ENCODE assay signal across 2 cellular contexts in the genomic region with DNA sequence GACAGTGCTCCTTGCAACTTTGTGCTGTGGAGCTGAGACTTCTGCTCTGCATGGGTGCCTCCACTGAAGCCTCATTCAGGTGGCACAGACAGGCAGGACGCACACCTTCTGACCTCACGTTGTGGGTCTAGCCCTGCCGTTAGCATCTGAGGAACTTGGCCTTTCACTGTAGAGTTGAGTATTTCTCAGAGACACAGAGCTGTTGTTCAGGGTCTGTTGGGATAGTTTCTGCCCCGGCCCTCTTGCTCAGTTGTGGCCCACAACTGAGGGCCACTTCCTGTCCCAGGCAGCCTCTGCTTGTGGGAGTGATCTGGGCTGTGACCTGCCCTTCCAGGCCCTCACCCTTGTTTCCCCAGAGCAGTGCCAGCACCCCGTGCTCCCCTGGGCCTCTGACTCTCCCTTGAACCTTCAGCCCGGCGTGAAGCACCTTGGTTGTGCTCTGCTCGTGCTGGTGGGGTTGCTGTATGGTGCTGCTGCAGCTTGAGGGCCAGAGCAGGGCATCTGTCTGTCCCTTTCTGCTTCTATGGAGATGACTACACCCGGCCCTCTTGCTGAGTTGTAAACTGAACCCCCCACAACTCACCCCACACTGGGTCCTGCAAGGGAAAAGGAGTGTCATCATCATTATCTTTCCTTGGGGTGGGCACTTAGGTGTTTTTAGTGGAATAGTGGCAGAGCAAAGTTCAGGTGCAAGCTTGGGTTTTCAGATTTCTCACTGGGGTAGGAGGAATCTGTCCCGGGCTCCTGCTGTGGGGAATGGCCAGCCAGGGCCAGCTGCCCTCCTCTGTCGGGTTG.
TF ChIP-seq lines count a peak whose summit lies in the region.

No MANE protein-coding gene starts in this region.

TF ChIP-seq in GM23338, 12 proteins besides CTCF, POLR2A, EP300 and RAD21 (continued from another document and continues in another):
- TF ChIP-seq, protein P1, sequence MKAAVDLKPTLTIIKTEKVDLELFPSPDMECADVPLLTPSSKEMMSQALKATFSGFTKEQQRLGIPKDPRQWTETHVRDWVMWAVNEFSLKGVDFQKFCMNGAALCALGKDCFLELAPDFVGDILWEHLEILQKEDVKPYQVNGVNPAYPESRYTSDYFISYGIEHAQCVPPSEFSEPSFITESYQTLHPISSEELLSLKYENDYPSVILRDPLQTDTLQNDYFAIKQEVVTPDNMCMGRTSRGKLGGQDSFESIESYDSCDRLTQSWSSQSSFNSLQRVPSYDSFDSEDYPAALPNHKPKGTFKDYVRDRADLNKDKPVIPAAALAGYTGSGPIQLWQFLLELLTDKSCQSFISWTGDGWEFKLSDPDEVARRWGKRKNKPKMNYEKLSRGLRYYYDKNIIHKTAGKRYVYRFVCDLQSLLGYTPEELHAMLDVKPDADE (IDR thresholded peaks at IDR 0.05): no peak
- TF ChIP-seq CREB1 (CRISPR knock-in tag; IDR thresholded peaks at IDR 0.05; ENCODE audit: low read depth) (no peak), ZNF331 (CRISPR knock-in tag; IDR thresholded peaks at IDR 0.05; ENCODE audit: low read depth) (no peak), POLR2AphosphoS5 (IDR thresholded peaks at IDR 0.05; ENCODE audit: low read depth) (no peak), STAT1 (IDR thresholded peaks at IDR 0.05; ENCODE audit: unreplicated experiment) (no peak), ZNF114 (CRISPR knock-in tag; IDR thresholded peaks at IDR 0.05) (no peak)
- TF ChIP-seq, protein P2, sequence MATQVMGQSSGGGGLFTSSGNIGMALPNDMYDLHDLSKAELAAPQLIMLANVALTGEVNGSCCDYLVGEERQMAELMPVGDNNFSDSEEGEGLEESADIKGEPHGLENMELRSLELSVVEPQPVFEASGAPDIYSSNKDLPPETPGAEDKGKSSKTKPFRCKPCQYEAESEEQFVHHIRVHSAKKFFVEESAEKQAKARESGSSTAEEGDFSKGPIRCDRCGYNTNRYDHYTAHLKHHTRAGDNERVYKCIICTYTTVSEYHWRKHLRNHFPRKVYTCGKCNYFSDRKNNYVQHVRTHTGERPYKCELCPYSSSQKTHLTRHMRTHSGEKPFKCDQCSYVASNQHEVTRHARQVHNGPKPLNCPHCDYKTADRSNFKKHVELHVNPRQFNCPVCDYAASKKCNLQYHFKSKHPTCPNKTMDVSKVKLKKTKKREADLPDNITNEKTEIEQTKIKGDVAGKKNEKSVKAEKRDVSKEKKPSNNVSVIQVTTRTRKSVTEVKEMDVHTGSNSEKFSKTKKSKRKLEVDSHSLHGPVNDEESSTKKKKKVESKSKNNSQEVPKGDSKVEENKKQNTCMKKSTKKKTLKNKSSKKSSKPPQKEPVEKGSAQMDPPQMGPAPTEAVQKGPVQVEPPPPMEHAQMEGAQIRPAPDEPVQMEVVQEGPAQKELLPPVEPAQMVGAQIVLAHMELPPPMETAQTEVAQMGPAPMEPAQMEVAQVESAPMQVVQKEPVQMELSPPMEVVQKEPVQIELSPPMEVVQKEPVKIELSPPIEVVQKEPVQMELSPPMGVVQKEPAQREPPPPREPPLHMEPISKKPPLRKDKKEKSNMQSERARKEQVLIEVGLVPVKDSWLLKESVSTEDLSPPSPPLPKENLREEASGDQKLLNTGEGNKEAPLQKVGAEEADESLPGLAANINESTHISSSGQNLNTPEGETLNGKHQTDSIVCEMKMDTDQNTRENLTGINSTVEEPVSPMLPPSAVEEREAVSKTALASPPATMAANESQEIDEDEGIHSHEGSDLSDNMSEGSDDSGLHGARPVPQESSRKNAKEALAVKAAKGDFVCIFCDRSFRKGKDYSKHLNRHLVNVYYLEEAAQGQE (IDR thresholded peaks at IDR 0.05; ENCODE audit: unreplicated experiment): no peak

TF ChIP-seq in WTC11, 78 proteins besides CTCF, POLR2A, EP300 and RAD21 (continued from another document):
- TF ChIP-seq, protein P3, sequence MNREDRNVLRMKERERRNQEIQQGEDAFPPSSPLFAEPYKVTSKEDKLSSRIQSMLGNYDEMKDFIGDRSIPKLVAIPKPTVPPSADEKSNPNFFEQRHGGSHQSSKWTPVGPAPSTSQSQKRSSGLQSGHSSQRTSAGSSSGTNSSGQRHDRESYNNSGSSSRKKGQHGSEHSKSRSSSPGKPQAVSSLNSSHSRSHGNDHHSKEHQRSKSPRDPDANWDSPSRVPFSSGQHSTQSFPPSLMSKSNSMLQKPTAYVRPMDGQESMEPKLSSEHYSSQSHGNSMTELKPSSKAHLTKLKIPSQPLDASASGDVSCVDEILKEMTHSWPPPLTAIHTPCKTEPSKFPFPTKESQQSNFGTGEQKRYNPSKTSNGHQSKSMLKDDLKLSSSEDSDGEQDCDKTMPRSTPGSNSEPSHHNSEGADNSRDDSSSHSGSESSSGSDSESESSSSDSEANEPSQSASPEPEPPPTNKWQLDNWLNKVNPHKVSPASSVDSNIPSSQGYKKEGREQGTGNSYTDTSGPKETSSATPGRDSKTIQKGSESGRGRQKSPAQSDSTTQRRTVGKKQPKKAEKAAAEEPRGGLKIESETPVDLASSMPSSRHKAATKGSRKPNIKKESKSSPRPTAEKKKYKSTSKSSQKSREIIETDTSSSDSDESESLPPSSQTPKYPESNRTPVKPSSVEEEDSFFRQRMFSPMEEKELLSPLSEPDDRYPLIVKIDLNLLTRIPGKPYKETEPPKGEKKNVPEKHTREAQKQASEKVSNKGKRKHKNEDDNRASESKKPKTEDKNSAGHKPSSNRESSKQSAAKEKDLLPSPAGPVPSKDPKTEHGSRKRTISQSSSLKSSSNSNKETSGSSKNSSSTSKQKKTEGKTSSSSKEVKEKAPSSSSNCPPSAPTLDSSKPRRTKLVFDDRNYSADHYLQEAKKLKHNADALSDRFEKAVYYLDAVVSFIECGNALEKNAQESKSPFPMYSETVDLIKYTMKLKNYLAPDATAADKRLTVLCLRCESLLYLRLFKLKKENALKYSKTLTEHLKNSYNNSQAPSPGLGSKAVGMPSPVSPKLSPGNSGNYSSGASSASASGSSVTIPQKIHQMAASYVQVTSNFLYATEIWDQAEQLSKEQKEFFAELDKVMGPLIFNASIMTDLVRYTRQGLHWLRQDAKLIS (CRISPR knock-in tag; IDR thresholded peaks at IDR 0.05; ENCODE audit: borderline replicate concordance): no peak
- no peak for TF ChIP-seq HMGA2 (CRISPR knock-in tag; IDR thresholded peaks at IDR 0.05)
- TF ChIP-seq, protein P4, sequence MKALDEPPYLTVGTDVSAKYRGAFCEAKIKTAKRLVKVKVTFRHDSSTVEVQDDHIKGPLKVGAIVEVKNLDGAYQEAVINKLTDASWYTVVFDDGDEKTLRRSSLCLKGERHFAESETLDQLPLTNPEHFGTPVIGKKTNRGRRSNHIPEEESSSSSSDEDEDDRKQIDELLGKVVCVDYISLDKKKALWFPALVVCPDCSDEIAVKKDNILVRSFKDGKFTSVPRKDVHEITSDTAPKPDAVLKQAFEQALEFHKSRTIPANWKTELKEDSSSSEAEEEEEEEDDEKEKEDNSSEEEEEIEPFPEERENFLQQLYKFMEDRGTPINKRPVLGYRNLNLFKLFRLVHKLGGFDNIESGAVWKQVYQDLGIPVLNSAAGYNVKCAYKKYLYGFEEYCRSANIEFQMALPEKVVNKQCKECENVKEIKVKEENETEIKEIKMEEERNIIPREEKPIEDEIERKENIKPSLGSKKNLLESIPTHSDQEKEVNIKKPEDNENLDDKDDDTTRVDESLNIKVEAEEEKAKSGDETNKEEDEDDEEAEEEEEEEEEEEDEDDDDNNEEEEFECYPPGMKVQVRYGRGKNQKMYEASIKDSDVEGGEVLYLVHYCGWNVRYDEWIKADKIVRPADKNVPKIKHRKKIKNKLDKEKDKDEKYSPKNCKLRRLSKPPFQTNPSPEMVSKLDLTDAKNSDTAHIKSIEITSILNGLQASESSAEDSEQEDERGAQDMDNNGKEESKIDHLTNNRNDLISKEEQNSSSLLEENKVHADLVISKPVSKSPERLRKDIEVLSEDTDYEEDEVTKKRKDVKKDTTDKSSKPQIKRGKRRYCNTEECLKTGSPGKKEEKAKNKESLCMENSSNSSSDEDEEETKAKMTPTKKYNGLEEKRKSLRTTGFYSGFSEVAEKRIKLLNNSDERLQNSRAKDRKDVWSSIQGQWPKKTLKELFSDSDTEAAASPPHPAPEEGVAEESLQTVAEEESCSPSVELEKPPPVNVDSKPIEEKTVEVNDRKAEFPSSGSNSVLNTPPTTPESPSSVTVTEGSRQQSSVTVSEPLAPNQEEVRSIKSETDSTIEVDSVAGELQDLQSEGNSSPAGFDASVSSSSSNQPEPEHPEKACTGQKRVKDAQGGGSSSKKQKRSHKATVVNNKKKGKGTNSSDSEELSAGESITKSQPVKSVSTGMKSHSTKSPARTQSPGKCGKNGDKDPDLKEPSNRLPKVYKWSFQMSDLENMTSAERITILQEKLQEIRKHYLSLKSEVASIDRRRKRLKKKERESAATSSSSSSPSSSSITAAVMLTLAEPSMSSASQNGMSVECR (CRISPR knock-in tag; IDR thresholded peaks at IDR 0.05; ENCODE audit: borderline replicate concordance): no peak
- TF ChIP-seq IRF2 (CRISPR knock-in tag; IDR thresholded peaks at IDR 0.05; ENCODE audit: borderline replicate concordance, low read depth): no peak
- TF ChIP-seq ATF1 (CRISPR knock-in tag; IDR thresholded peaks at IDR 0.05): no peak
- TF ChIP-seq FOXK1 (CRISPR knock-in tag; IDR thresholded peaks at IDR 0.05): no peak
- TF ChIP-seq, protein P5, sequence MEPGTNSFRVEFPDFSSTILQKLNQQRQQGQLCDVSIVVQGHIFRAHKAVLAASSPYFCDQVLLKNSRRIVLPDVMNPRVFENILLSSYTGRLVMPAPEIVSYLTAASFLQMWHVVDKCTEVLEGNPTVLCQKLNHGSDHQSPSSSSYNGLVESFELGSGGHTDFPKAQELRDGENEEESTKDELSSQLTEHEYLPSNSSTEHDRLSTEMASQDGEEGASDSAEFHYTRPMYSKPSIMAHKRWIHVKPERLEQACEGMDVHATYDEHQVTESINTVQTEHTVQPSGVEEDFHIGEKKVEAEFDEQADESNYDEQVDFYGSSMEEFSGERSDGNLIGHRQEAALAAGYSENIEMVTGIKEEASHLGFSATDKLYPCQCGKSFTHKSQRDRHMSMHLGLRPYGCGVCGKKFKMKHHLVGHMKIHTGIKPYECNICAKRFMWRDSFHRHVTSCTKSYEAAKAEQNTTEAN (CRISPR knock-in tag; IDR thresholded peaks at IDR 0.05): no peak
